In genomic region chr17:38469875-38470274, GRCh38 we compare ENCODE assay signal across 15 cellular contexts. TPM values are rescaled to one million over a fixed set of nuclear protein-coding genes. Genes with fewer than 3 reads are reported as not detected.
DNase-seq lines count a peak whose midpoint lies in the region; ATAC-seq and TF ChIP-seq lines count a peak whose summit lies in the region.
"Had no signal": no experiment of that assay in that cellular context is flagged by ENCODE, and none has a peak within 500 bp of the region (broad histone marks: within the 10 kb centered on the region; RNA-seq: fewer than 3 reads in every experiment).

No MANE protein-coding gene starts in this region.

- WGBS in lower leg skin, 2 donors = 72 to 74% methylated on average over 20 of the region's 20 CpGs

- H3K4me3 ChIP-seq in fibroblast of lung (replicated peaks in 1 of 4; ENCODE audit: control extremely low read depth in 1 of 4, insufficient read depth in 1 of 4, low read depth in 3 of 4, low read length in 4 of 4) = no peak overlapping the region
- no peak overlapping the region for H3K4me3 ChIP-seq in lower leg skin (ENCODE audit: low read depth, poor library complexity, severe bottlenecking)
- H3K4me3 ChIP-seq: HAP-1 had no signal

- no peak for TF ChIP-seq POLR2A in lower leg skin (IDR thresholded peaks at IDR 0.05)

- H3K4me2 ChIP-seq in fibroblast of lung (ENCODE audit: extremely low read depth, insufficient read depth, low read length) = no peak overlapping the region

- intact Hi-C loops in lower leg skin (cut with DNase I; ENCODE audit: low total_unique reads) = no loop called here

- H3K4me3 Mint-ChIP-seq in WTC11 = no peak overlapping the region
- H3K4me3 Mint-ChIP-seq: activated CD4-positive, alpha-beta memory T cell treated with anti-CD3 and anti-CD28 coated beads, Interleukin-2, amount 10 ng/mL, durations not matched to agents 7 days and 5 days; CD4-positive, alpha-beta memory T cell had no signal

- H3K9ac ChIP-seq in fibroblast of lung (ENCODE audit: insufficient read depth, low read length) = no peak overlapping the region

- peaks cover 46% of the 10 kb centered on the region for H3K36me3 ChIP-seq in fibroblast of lung (ENCODE audit: control insufficient read depth, insufficient read depth, low read length)
- H3K36me3 ChIP-seq: HAP-1 had no signal

- TF ChIP-seq CTCF in WTC11 (IDR thresholded peaks at IDR 0.05) = no peak
- no peak for TF ChIP-seq CTCF in fibroblast of lung (conservative IDR thresholded peaks at IDR 0.05 in 1 of 2, IDR thresholded peaks at IDR 0.05 in 1 of 2; ENCODE audit: low read depth in 1 of 2, low read length in 2 of 2)
- no peak for TF ChIP-seq CTCF in lower leg skin (IDR thresholded peaks at IDR 0.05)

- no peak overlapping the region for H3K27ac ChIP-seq in fibroblast of lung (ENCODE audit: insufficient read depth, low read length)

- H3K9me3 ChIP-seq in fibroblast of lung (ENCODE audit: control insufficient read depth, insufficient read depth, low read depth, low read length) = no peaks in the 10 kb centered on the region
- H3K9me3 ChIP-seq: HAP-1 had no signal

- H3K9me3 Mint-ChIP-seq in WTC11 = no peaks in the 10 kb centered on the region
- H3K9me3 Mint-ChIP-seq: activated CD4-positive, alpha-beta memory T cell treated with anti-CD3 and anti-CD28 coated beads, Interleukin-2, amount 10 ng/mL, durations not matched to agents 7 days and 5 days; CD4-positive, alpha-beta memory T cell had no signal

- H4K20me1 ChIP-seq in fibroblast of lung (ENCODE audit: control insufficient read depth, extremely low read depth, insufficient read depth, low read length) = no peaks in the 10 kb centered on the region

- peaks cover 20% of the 10 kb centered on the region for H3K4me1 Mint-ChIP-seq in WTC11
- H3K4me1 Mint-ChIP-seq: activated CD4-positive, alpha-beta memory T cell treated with anti-CD3 and anti-CD28 coated beads, Interleukin-2, amount 10 ng/mL, durations not matched to agents 7 days and 5 days; CD4-positive, alpha-beta memory T cell had no signal

- no peaks in the 10 kb centered on the region for H3K27me3 Mint-ChIP-seq in WTC11 (ENCODE audit: low read depth)
- H3K27me3 Mint-ChIP-seq: activated CD4-positive, alpha-beta memory T cell treated with anti-CD3 and anti-CD28 coated beads, Interleukin-2, amount 10 ng/mL, durations not matched to agents 7 days and 5 days had no signal

- POLR2A ChIA-PET in WTC11 (lab: Charles Lee) = no interaction called here

- peaks cover 31% of the 10 kb centered on the region for H3K4me1 ChIP-seq in fibroblast of lung (ENCODE audit: control insufficient read depth, extremely low read depth, insufficient read depth, low read length)
- H3K4me1 ChIP-seq: HAP-1 had no signal

- CTCF ChIA-PET in WTC11 (lab: Charles Lee) = interaction anchor here (0.6 to 1.8 kb wide), 2 partner anchors 14 to 56 kb away, joined by 3 to 6 read pairs; no protein-coding TSS in a partner anchor

- H2AFZ ChIP-seq in fibroblast of lung (ENCODE audit: low read length) = no peak overlapping the region

- peaks cover 56% of the 10 kb centered on the region for H3K79me2 ChIP-seq in fibroblast of lung (ENCODE audit: control insufficient read depth, insufficient read depth, low read length)

- H3K27ac Mint-ChIP-seq in WTC11 = peak overlapping the region; percentile 79; the same call in 1 of the 2 replicates
- H3K27ac Mint-ChIP-seq: activated CD4-positive, alpha-beta memory T cell treated with anti-CD3 and anti-CD28 coated beads, Interleukin-2, amount 10 ng/mL, durations not matched to agents 7 days and 5 days; CD4-positive, alpha-beta memory T cell had no signal

- peak; percentile 70 for DNase-seq in GM03348 (ENCODE audit: low spot score)
- DNase-seq in WTC11 (ENCODE audit: low spot score) = no peak
- DNase-seq in fibroblast of lung (ENCODE audit: low read depth in 2 of 2) = peak; percentile 70 to 86
- peak; percentile 67 for DNase-seq in pons (ENCODE audit: low spot score)
- DNase-seq in NCI-H2029 treated with DMSO at 0.1 percent for 48 hours (lab: John Stamatoyannopoulos, UW) = no peak
- DNase-seq in lower leg skin (ENCODE audit: low spot score in 2 of 2) = no peak
- DNase-seq in KG1 (lab: John Stamatoyannopoulos, UW) = no peak
- DNase-seq: activated CD4-positive, alpha-beta memory T cell treated with anti-CD3 and anti-CD28 coated beads, Interleukin-2, amount 10 ng/mL, durations not matched to agents 7 days and 5 days; activated naive CD4-positive, alpha-beta T cell; CD4-positive, alpha-beta memory T cell; left ventricle myocardium superior; PC-3; stimulated activated CD4-positive, alpha-beta T cell treated with anti-CD3 and anti-CD28 coated beads, Interleukin-15, amount 100 ng/mL, for 24 hours had no signal

- peaks cover 34% of the 10 kb centered on the region for H3K36me3 Mint-ChIP-seq in WTC11
- H3K36me3 Mint-ChIP-seq: CD4-positive, alpha-beta memory T cell had no signal

- H3K27me3 ChIP-seq in fibroblast of lung (ENCODE audit: control insufficient read depth, insufficient read depth, low read length) = no peaks in the 10 kb centered on the region

- no peak for ATAC-seq in WTC11
- no peak for ATAC-seq in HG02759 (IDR thresholded peaks at IDR 0.05; ENCODE audit: unreplicated experiment)
- ATAC-seq: left ventricle myocardium superior, PC-3 had no signal

TF ChIP-seq in WTC11, 78 proteins besides CTCF, POLR2A, EP300 and RAD21 (continues in another document):
- TF ChIP-seq JAZF1 (CRISPR knock-in tag; IDR thresholded peaks at IDR 0.05) = no peak
- 0 out of 2 replicates have a peak, but pooled peaks have one; percentile 35 for TF ChIP-seq ZNF281 (CRISPR knock-in tag; IDR thresholded peaks at IDR 0.05)
- TF ChIP-seq OVOL2 (CRISPR knock-in tag; IDR thresholded peaks at IDR 0.05; ENCODE audit: borderline replicate concordance) = no peak
- TF ChIP-seq, protein P1, sequence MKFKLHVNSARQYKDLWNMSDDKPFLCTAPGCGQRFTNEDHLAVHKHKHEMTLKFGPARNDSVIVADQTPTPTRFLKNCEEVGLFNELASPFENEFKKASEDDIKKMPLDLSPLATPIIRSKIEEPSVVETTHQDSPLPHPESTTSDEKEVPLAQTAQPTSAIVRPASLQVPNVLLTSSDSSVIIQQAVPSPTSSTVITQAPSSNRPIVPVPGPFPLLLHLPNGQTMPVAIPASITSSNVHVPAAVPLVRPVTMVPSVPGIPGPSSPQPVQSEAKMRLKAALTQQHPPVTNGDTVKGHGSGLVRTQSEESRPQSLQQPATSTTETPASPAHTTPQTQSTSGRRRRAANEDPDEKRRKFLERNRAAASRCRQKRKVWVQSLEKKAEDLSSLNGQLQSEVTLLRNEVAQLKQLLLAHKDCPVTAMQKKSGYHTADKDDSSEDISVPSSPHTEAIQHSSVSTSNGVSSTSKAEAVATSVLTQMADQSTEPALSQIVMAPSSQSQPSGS (CRISPR knock-in tag; IDR thresholded peaks at IDR 0.05; ENCODE audit: borderline replicate concordance, low read depth) = no peak
- TF ChIP-seq, protein P2, sequence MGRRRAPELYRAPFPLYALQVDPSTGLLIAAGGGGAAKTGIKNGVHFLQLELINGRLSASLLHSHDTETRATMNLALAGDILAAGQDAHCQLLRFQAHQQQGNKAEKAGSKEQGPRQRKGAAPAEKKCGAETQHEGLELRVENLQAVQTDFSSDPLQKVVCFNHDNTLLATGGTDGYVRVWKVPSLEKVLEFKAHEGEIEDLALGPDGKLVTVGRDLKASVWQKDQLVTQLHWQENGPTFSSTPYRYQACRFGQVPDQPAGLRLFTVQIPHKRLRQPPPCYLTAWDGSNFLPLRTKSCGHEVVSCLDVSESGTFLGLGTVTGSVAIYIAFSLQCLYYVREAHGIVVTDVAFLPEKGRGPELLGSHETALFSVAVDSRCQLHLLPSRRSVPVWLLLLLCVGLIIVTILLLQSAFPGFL (CRISPR knock-in tag; IDR thresholded peaks at IDR 0.05; ENCODE audit: borderline replicate concordance) = no peak

RNA-seq across cellular contexts. Expression of gene ARHGAP23, which starts 41.6 kb away (rescaled TPM):
- total RNA-seq in WTC11 (2021) (49.1 to 66.0 TPM (median 56.6 TPM) in 3 replicates), fibroblast of lung (18.2 and 41.1 TPM in 2 replicates), lower leg skin (100 to 1,000 TPM; 127 to 201 (median 149) TPM)
- 28.1 and 31.0 TPM in 2 replicates for polyA plus RNA-seq in fibroblast of lung
- polyA plus RNA-seq in fibroblast of lung (2012) = 71.0 and 72.1 TPM in 2 replicates
- polyA minus RNA-seq in fibroblast of lung (ENCODE audit: low replicate concordance) = 114 and 139 TPM in 2 replicates
- total RNA-seq: CD4-positive, alpha-beta memory T cell had no signal

Comparison
In these comparisons a context has a peak if more than half of its experiments do, and no peak if none do; other contexts are left out.
1. DNase-seq: peak in GM03348 (single experiment), fibroblast of lung (2 of 2) and pons (single experiment); none in WTC11 (single experiment), NCI-H2029 treated with DMSO at 0.1 percent for 48 hours (single experiment), lower leg skin (0 of 2) and KG1 (single experiment).